ENCODE assay signal across 14 cellular contexts in genomic region chr4:3280466-3280865, GRCh38. TPM values are rescaled to one million over a fixed set of nuclear protein-coding genes. Genes with fewer than 3 reads are reported as not detected.
DNase-seq lines count a peak whose midpoint lies in the region; ATAC-seq and TF ChIP-seq lines count a peak whose summit lies in the region.
"Had no signal": no experiment of that assay in that cellular context is flagged by ENCODE, and none has a peak within 500 bp of the region (broad histone marks: within the 10 kb centered on the region; RNA-seq: fewer than 3 reads in every experiment).

No MANE protein-coding gene starts in this region.

- H3K4me2 ChIP-seq in osteoblast (ENCODE audit: insufficient read depth, low read length): no peak overlapping the region
- H3K4me2 ChIP-seq: BLaER1, GM23338 had no signal

- H3K79me2 ChIP-seq in osteoblast (ENCODE audit: insufficient read depth, low read length): no peaks in the 10 kb centered on the region

- TF ChIP-seq CTCF in VCaP (conservative IDR thresholded peaks at IDR 0.05) (no peak), osteoblast (IDR thresholded peaks at IDR 0.05; ENCODE audit: extremely low read depth, low read depth, low read length) (no peak), stomach (IDR thresholded peaks at IDR 0.05) (no peak)

- H3K9me3 Mint-ChIP-seq in stimulated activated memory B cell treated with anti-CD40 and anti-IgM and Interleukin-4, amounts not matched to agents 10 μg/mL and 1 μg/mL and 100 μg/mL, for 72 hours: peaks cover 7% of the 10 kb centered on the region

- H4K20me1 ChIP-seq in osteoblast (ENCODE audit: insufficient read depth, low read length): no peaks in the 10 kb centered on the region
- H4K20me1 ChIP-seq: BLaER1 had no signal

- H2AFZ ChIP-seq in osteoblast (ENCODE audit: low read length): no peak overlapping the region
- H2AFZ ChIP-seq: GM23338 had no signal

- no peak overlapping the region for H3K4me3 Mint-ChIP-seq in stimulated activated memory B cell treated with anti-CD40 and anti-IgM and Interleukin-4, amounts not matched to agents 10 μg/mL and 1 μg/mL and 100 μg/mL, for 72 hours
- H3K4me3 Mint-ChIP-seq: CD14-positive monocyte; CD4-positive, alpha-beta memory T cell; GM23338 had no signal

- H3K4me3 ChIP-seq in osteoblast (ENCODE audit: insufficient read depth, low read length) (no peak overlapping the region), stomach (no peak overlapping the region)
- H3K4me3 ChIP-seq: BLaER1, GM23338 had no signal

- H3K27ac Mint-ChIP-seq in stimulated activated memory B cell treated with anti-CD40 and anti-IgM and Interleukin-4, amounts not matched to agents 10 μg/mL and 1 μg/mL and 100 μg/mL, for 72 hours: no peak overlapping the region
- H3K27ac Mint-ChIP-seq: CD4-positive, alpha-beta memory T cell; GM23338 had no signal

- TF ChIP-seq EP300 in stomach (IDR thresholded peaks at IDR 0.05): no peak

- ATAC-seq in stimulated activated memory B cell treated with anti-CD40 and anti-IgM and Interleukin-4, amounts not matched to agents 10 μg/mL and 1 μg/mL and 100 μg/mL, for 72 hours: no peak
- ATAC-seq: GM23338 had no signal

- H3K4me1 ChIP-seq in osteoblast (ENCODE audit: insufficient read depth, low read length): peaks cover 4% of the 10 kb centered on the region
- H3K4me1 ChIP-seq in stomach: peaks cover 0 to 3% (median 0%) of the 10 kb centered on the region in 4 donors

- peaks cover 17% of the 10 kb centered on the region for H3K36me3 Mint-ChIP-seq in stimulated activated memory B cell treated with anti-CD40 and anti-IgM and Interleukin-4, amounts not matched to agents 10 μg/mL and 1 μg/mL and 100 μg/mL, for 72 hours

- peak; percentile 26 for DNase-seq in activated CD8-positive, alpha-beta memory T cell treated with anti-CD3 and anti-CD28 coated beads for 24 hours
- no peak for DNase-seq in activated CD8-positive, alpha-beta memory T cell treated with anti-CD3 and anti-CD28 coated beads, Interleukin-2, amount 50 U/mL, for 48 hours
- peak; percentile 63 for DNase-seq in osteoblast (ENCODE audit: insufficient read length, low spot score, missing footprints)
- DNase-seq in stomach: peak; percentile 9
- DNase-seq in HuH-7.5 (ENCODE audit: low spot score): no peak
- DNase-seq: CD4-positive, alpha-beta memory T cell; DMS153; DMS79; GDM1 had no signal

- TF ChIP-seq POLR2A in stomach (IDR thresholded peaks at IDR 0.05): no peak

- H3K27me3 Mint-ChIP-seq in stimulated activated memory B cell treated with anti-CD40 and anti-IgM and Interleukin-4, amounts not matched to agents 10 μg/mL and 1 μg/mL and 100 μg/mL, for 72 hours: no peaks in the 10 kb centered on the region

- H3K4me1 Mint-ChIP-seq in stimulated activated memory B cell treated with anti-CD40 and anti-IgM and Interleukin-4, amounts not matched to agents 10 μg/mL and 1 μg/mL and 100 μg/mL, for 72 hours: no peaks in the 10 kb centered on the region
- H3K4me1 Mint-ChIP-seq: CD4-positive, alpha-beta memory T cell; GM23338 had no signal

- H3K36me3 ChIP-seq in osteoblast (ENCODE audit: insufficient read depth, low read length) (no peaks in the 10 kb centered on the region), stomach (no peaks in the 10 kb centered on the region)
- H3K36me3 ChIP-seq: BLaER1 had no signal

- H3K27ac ChIP-seq in VCaP (peak overlapping the region; percentile 63), osteoblast (ENCODE audit: low read depth, low read length) (no peak overlapping the region), stomach (no peak overlapping the region)
- H3K27ac ChIP-seq: BLaER1 had no signal

- intact Hi-C loops in stomach (cut with DNase I; ENCODE audit: low total_unique reads): no loop called here

- H3K9me3 ChIP-seq in osteoblast (ENCODE audit: low read depth, low read length) (no peaks in the 10 kb centered on the region), stomach (no peaks in the 10 kb centered on the region)

- WGBS in stomach, 5 donors: 81 to 92% (median 84%) methylated on average over 3 of the region's 3 CpGs

- H3K27me3 ChIP-seq in osteoblast (ENCODE audit: insufficient read depth, low read length) (peaks cover 16% of the 10 kb centered on the region), stomach (peaks cover 0 to 21% (median 8%) of the 10 kb centered on the region in 3 donors)
- H3K27me3 ChIP-seq: BLaER1 had no signal

RNA-seq across cellular contexts. Expression of gene RGS12, which starts 12.4 kb away (rescaled TPM):
- total RNA-seq in osteoblast (19.2 and 61.2 TPM in 2 replicates), stomach (10 to 100 TPM in 2 of 5 donors, 1 to 10 TPM in 3; 3.5 to 51.8 (median 9.0) TPM)
- 10 to 100 TPM; 18.9 to 35.2 (median 20.5) TPM for polyA plus RNA-seq in stomach

RNA-seq across cellular contexts. Expression of gene MSANTD1, which starts 31.5 kb away (rescaled TPM):
- total RNA-seq in osteoblast (0.59 and 0.72 TPM in 2 replicates), stomach (1 to 10 TPM in 4 of 5 donors, not detected in 1; 1.7 to 5.8 (median 4.1) TPM)
- polyA plus RNA-seq in stomach: 1 to 10 TPM in 1 of 3 donors, under 1 TPM in 1, not detected in 1; 0.31 to 1.1 TPM
- polyA plus RNA-seq: CD14-positive monocyte had no signal

Comparison
In these comparisons a context has a peak if more than half of its experiments do, and no peak if none do; other contexts are left out.
1. DNase-seq: peak in activated CD8-positive, alpha-beta memory T cell treated with anti-CD3 and anti-CD28 coated beads for 24 hours (single experiment), osteoblast (single experiment) and stomach (single experiment); none in activated CD8-positive, alpha-beta memory T cell treated with anti-CD3 and anti-CD28 coated beads, Interleukin-2, amount 50 U/mL, for 48 hours (single experiment) and HuH-7.5 (single experiment).